In the genomic region with DNA sequence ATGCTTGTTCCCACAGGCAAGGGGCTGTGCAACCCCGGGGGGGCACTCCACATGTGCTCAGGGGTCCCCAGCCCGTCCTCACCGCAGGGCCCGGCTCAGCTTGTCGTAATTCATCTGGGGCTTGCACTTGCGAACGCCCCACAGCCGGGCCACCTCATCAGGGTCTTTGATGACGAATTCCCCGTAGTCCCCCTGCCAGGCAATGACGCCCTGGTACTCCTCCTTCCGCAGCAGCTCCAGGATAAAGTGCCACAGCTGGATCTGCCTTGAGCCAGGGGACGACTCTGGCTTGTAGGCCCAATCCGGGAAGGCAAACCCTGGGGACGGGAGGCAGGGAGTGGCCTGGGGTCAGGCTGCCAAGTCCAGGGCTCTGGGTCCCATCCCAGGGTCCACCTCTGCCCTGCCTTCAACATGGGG, we compare ENCODE assay signal across 1 cellular context.
TF ChIP-seq lines count a peak whose summit lies in the region.

No MANE protein-coding gene starts in this region.

TF ChIP-seq in HCT116, 20 proteins besides CTCF, POLR2A, EP300 and RAD21:
- TF ChIP-seq, protein P1, sequence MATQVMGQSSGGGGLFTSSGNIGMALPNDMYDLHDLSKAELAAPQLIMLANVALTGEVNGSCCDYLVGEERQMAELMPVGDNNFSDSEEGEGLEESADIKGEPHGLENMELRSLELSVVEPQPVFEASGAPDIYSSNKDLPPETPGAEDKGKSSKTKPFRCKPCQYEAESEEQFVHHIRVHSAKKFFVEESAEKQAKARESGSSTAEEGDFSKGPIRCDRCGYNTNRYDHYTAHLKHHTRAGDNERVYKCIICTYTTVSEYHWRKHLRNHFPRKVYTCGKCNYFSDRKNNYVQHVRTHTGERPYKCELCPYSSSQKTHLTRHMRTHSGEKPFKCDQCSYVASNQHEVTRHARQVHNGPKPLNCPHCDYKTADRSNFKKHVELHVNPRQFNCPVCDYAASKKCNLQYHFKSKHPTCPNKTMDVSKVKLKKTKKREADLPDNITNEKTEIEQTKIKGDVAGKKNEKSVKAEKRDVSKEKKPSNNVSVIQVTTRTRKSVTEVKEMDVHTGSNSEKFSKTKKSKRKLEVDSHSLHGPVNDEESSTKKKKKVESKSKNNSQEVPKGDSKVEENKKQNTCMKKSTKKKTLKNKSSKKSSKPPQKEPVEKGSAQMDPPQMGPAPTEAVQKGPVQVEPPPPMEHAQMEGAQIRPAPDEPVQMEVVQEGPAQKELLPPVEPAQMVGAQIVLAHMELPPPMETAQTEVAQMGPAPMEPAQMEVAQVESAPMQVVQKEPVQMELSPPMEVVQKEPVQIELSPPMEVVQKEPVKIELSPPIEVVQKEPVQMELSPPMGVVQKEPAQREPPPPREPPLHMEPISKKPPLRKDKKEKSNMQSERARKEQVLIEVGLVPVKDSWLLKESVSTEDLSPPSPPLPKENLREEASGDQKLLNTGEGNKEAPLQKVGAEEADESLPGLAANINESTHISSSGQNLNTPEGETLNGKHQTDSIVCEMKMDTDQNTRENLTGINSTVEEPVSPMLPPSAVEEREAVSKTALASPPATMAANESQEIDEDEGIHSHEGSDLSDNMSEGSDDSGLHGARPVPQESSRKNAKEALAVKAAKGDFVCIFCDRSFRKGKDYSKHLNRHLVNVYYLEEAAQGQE (IDR thresholded peaks at IDR 0.05; ENCODE audit: low read depth): no peak
- TF ChIP-seq, protein P2, sequence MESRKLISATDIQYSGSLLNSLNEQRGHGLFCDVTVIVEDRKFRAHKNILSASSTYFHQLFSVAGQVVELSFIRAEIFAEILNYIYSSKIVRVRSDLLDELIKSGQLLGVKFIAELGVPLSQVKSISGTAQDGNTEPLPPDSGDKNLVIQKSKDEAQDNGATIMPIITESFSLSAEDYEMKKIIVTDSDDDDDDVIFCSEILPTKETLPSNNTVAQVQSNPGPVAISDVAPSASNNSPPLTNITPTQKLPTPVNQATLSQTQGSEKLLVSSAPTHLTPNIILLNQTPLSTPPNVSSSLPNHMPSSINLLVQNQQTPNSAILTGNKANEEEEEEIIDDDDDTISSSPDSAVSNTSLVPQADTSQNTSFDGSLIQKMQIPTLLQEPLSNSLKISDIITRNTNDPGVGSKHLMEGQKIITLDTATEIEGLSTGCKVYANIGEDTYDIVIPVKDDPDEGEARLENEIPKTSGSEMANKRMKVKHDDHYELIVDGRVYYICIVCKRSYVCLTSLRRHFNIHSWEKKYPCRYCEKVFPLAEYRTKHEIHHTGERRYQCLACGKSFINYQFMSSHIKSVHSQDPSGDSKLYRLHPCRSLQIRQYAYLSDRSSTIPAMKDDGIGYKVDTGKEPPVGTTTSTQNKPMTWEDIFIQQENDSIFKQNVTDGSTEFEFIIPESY (IDR thresholded peaks at IDR 0.05; ENCODE audit: extremely low read depth, insufficient replicate concordance, low read length): no peak
- TF ChIP-seq SIN3A (IDR thresholded peaks at IDR 0.05; ENCODE audit: low read depth): no peak
- TF ChIP-seq, protein P3, sequence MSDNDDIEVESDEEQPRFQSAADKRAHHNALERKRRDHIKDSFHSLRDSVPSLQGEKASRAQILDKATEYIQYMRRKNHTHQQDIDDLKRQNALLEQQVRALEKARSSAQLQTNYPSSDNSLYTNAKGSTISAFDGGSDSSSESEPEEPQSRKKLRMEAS (IDR thresholded peaks at IDR 0.05): no peak
- TF ChIP-seq FOSL1 (IDR thresholded peaks at IDR 0.05; ENCODE audit: low read depth): no peak
- no peak for TF ChIP-seq EZH2 (IDR thresholded peaks at IDR 0.05)
- no peak for TF ChIP-seq EGR1 (IDR thresholded peaks at IDR 0.05; ENCODE audit: low read depth)
- no peak for TF ChIP-seq YY1 (IDR thresholded peaks at IDR 0.05; ENCODE audit: extremely low read depth, insufficient replicate concordance, low read depth, low read length)
- no peak for TF ChIP-seq ZNF274 (IDR thresholded peaks at IDR 0.05; ENCODE audit: low read depth, low read length)
- TF ChIP-seq CEBPB (IDR thresholded peaks at IDR 0.05; ENCODE audit: low read depth): no peak
- no peak for TF ChIP-seq CBX3 (IDR thresholded peaks at IDR 0.05; ENCODE audit: low read depth)
- TF ChIP-seq ELF1 (IDR thresholded peaks at IDR 0.05; ENCODE audit: borderline replicate concordance, low read depth): no peak
- TF ChIP-seq ZFX (IDR thresholded peaks at IDR 0.05): no peak
- no peak for TF ChIP-seq SRF (IDR thresholded peaks at IDR 0.05; ENCODE audit: low read depth)
- TF ChIP-seq TCF7L2 (IDR thresholded peaks at IDR 0.05; ENCODE audit: borderline replicate concordance, extremely low read depth, insufficient read depth, insufficient read length): no peak
- no peak for TF ChIP-seq JUND (IDR thresholded peaks at IDR 0.05)
- no peak for TF ChIP-seq SP1 (IDR thresholded peaks at IDR 0.05; ENCODE audit: low read depth)
